Comparison of ENCODE assay signal across 2 cellular contexts in genomic region chr4:91838181-91838861, GRCh38.
TF ChIP-seq lines count a peak whose summit lies in the region.

No MANE protein-coding gene starts in this region.

TF ChIP-seq in H1, 55 proteins besides CTCF, POLR2A, EP300 and RAD21:
- TF ChIP-seq SRF (IDR thresholded peaks at IDR 0.05; ENCODE audit: low read depth, low read length), result no peak
- no peak for TF ChIP-seq POLR2AphosphoS5 (IDR thresholded peaks at IDR 0.05; ENCODE audit: low read depth, low read length)
- TF ChIP-seq MAFK (IDR thresholded peaks at IDR 0.05; ENCODE audit: low read depth, low read length), result peak; percentile 49; the same call in 1 of the 2 replicates
TF ChIP-seq in H1: peak in this region for 1.

TF ChIP-seq in HepG2, 621 proteins besides CTCF, POLR2A, EP300 and RAD21:
- TF ChIP-seq MAFK (conservative IDR thresholded peaks at IDR 0.05 in 1 of 2, IDR thresholded peaks at IDR 0.05 in 1 of 2; ENCODE audit: low read length in 2 of 2) (peak; percentile 71 to 91), MAFF (IDR thresholded peaks at IDR 0.05; ENCODE audit: low read depth, low read length) (peak; percentile 87), GRHL1 (CRISPR knock-in tag; conservative IDR thresholded peaks at IDR 0.05) (no peak), RFX1 (IDR thresholded peaks at IDR 0.05) (no peak)
